Comparison of ENCODE assay signal across 1 cellular context in genomic region chr1:228082260-228082974, GRCh38.
A peak's percentile ranks its signal among the peaks of the same experiment; 100 is the strongest.
TF ChIP-seq lines count a peak whose summit lies in the region.

TSS of gene ARF1 (plus strand) at chr1:228082708. CDS start at chr1:228097115, 14,407 bp downstream.

TF ChIP-seq in K562, 482 proteins besides CTCF, POLR2A, EP300 and RAD21 (continued from another document and continues in another):
- peak; percentile 94 for TF ChIP-seq RREB1 (CRISPR knock-in tag; IDR thresholded peaks at IDR 0.05)
- peak; percentile 96 for TF ChIP-seq POLR2AphosphoS5 (IDR thresholded peaks at IDR 0.05; ENCODE audit: control insufficient read depth, insufficient read depth, low read depth, low read length)
- no peak for TF ChIP-seq DACH1 (IDR thresholded peaks at IDR 0.05; ENCODE audit: partially characterized antibody)
- no peak for TF ChIP-seq RERE (CRISPR knock-in tag; IDR thresholded peaks at IDR 0.05; ENCODE audit: borderline replicate concordance)
- 0 out of 2 replicates have a peak, but pooled peaks have one; percentile 68 for TF ChIP-seq CAMTA2 (CRISPR knock-in tag; conservative IDR thresholded peaks at IDR 0.05)
- TF ChIP-seq SREBF2 (CRISPR knock-in tag; IDR thresholded peaks at IDR 0.05) = no peak
- TF ChIP-seq ESRRA (IDR thresholded peaks at IDR 0.05; ENCODE audit: borderline replicate concordance, low read depth) = peak; percentile 66; the same call in 1 of the 2 replicates
- no peak for TF ChIP-seq POLR3A (IDR thresholded peaks at IDR 0.05; ENCODE audit: borderline replicate concordance, extremely low read depth, insufficient read depth, insufficient read length)
- TF ChIP-seq GTF2B (IDR thresholded peaks at IDR 0.05; ENCODE audit: extremely low read depth, insufficient read length) = no peak
- TF ChIP-seq ZNF696 (CRISPR knock-in tag; conservative IDR thresholded peaks at IDR 0.05) = no peak
- peak; percentile 60; the same call in 1 of the 2 replicates for TF ChIP-seq THAP7 (CRISPR knock-in tag; IDR thresholded peaks at IDR 0.05)
- TF ChIP-seq CHAMP1 (IDR thresholded peaks at IDR 0.05) = no peak
- TF ChIP-seq CHD1 (IDR thresholded peaks at IDR 0.05; ENCODE audit: low read length) = no peak
- peak; percentile 48; the same call in 1 of the 2 replicates for TF ChIP-seq ZNF311 (CRISPR knock-in tag; IDR thresholded peaks at IDR 0.05)
- TF ChIP-seq GABPA (tag; conservative IDR thresholded peaks at IDR 0.05; ENCODE audit: low read depth) = no peak
- 0 out of 2 replicates have a peak, but pooled peaks have one; percentile 42 for TF ChIP-seq HEY1 (CRISPR knock-in tag; IDR thresholded peaks at IDR 0.05; ENCODE audit: borderline replicate concordance)
- TF ChIP-seq MTA3 (IDR thresholded peaks at IDR 0.05; ENCODE audit: borderline replicate concordance) = no peak; the same call in 1 of the 2 replicates
- peak; percentile 24; the same call in 1 of the 2 replicates for TF ChIP-seq ELF4 (CRISPR knock-in tag; IDR thresholded peaks at IDR 0.05)
- no peak for TF ChIP-seq BDP1 (IDR thresholded peaks at IDR 0.05; ENCODE audit: insufficient read depth, insufficient read length)
- TF ChIP-seq KAT7 (CRISPR knock-in tag; IDR thresholded peaks at IDR 0.05; ENCODE audit: borderline replicate concordance) = no peak; the same call in 1 of the 2 replicates
- TF ChIP-seq PML (IDR thresholded peaks at IDR 0.05; ENCODE audit: low read length) = peak; percentile 50; the same call in 1 of the 2 replicates
- no peak for TF ChIP-seq ARID3A (IDR thresholded peaks at IDR 0.05; ENCODE audit: borderline replicate concordance, low read depth, low read length)
- no peak for TF ChIP-seq HLTF (IDR thresholded peaks at IDR 0.05)
- 0 out of 2 replicates have a peak, but pooled peaks have one; percentile 15 for TF ChIP-seq ZNF398 (CRISPR knock-in tag; IDR thresholded peaks at IDR 0.05)
- TF ChIP-seq ZNF444 (CRISPR knock-in tag; IDR thresholded peaks at IDR 0.05) = no peak
- peak; percentile 74 for TF ChIP-seq TFAP4 (CRISPR knock-in tag; IDR thresholded peaks at IDR 0.05; ENCODE audit: borderline replicate concordance)
- TF ChIP-seq CXXC5 (CRISPR knock-in tag; IDR thresholded peaks at IDR 0.05) = peak; percentile 70; the same call in 1 of the 2 replicates
- no peak for TF ChIP-seq PATZ1 (CRISPR knock-in tag; IDR thresholded peaks at IDR 0.05; ENCODE audit: borderline replicate concordance)
- TF ChIP-seq RBM17 (IDR thresholded peaks at IDR 0.05; ENCODE audit: borderline replicate concordance, low read depth, low read length) = no peak
- TF ChIP-seq ZBED1 (IDR thresholded peaks at IDR 0.05) = no peak; the same call in 1 of the 2 replicates
- no peak for TF ChIP-seq HNRNPUL1 (IDR thresholded peaks at IDR 0.05; ENCODE audit: low read length)
- no peak for TF ChIP-seq SRSF7 (optimal IDR thresholded peaks at IDR 0.05; ENCODE audit: low read depth, low read length)
- no peak for TF ChIP-seq DNMT1 (IDR thresholded peaks at IDR 0.05)
- peak; percentile 93 for TF ChIP-seq CREM (IDR thresholded peaks at IDR 0.05; ENCODE audit: low read depth)
